Comparison of ENCODE assay signal across 10 cellular contexts in genomic region chr18:5106730-5107129, GRCh38.
A peak's percentile ranks its signal among the peaks of the same experiment; 100 is the strongest.
DNase-seq lines count a peak whose midpoint lies in the region; ATAC-seq and TF ChIP-seq lines count a peak whose summit lies in the region.
"Had no signal": no experiment of that assay in that cellular context is flagged by ENCODE, and none has a peak within 500 bp of the region (broad histone marks: within the 10 kb centered on the region; RNA-seq: fewer than 3 reads in every experiment).

No MANE protein-coding gene starts in this region.

- 32 to 39% methylated on average over 1 of the region's 1 CpG for WGBS in upper lobe of left lung, 2 donors

- no peaks in the 10 kb centered on the region for H3K4me1 Mint-ChIP-seq in activated T-cell treated with anti-CD3 and anti-CD28 coated beads, Interleukin-2, amount 50 U/mL, for 72 hours (ENCODE audit: low read depth)
- H3K4me1 Mint-ChIP-seq in type B pancreatic cell (ENCODE audit: unreplicated experiment), result no peaks in the 10 kb centered on the region

- H3K4me1 ChIP-seq in upper lobe of left lung, result no peaks in the 10 kb centered on the region

- ATAC-seq in activated T-cell treated with anti-CD3 and anti-CD28 coated beads, Interleukin-2, amount 50 U/mL, for 72 hours (replicated peaks in 1 of 2), result peak; percentile 64 to 67
- ATAC-seq in HG02840 (IDR thresholded peaks at IDR 0.05; ENCODE audit: low FRiP score, unreplicated experiment), result no peak
- no peak for ATAC-seq in upper lobe of left lung (ENCODE audit: low FRiP score in 2 of 2)
- ATAC-seq: mucosa of descending colon had no signal

- H3K9me3 Mint-ChIP-seq in activated T-cell treated with anti-CD3 and anti-CD28 coated beads, Interleukin-2, amount 50 U/mL, for 72 hours, result no peaks in the 10 kb centered on the region
- peaks cover 1% of the 10 kb centered on the region for H3K9me3 Mint-ChIP-seq in type B pancreatic cell

- no peaks in the 10 kb centered on the region for H3K36me3 Mint-ChIP-seq in activated T-cell treated with anti-CD3 and anti-CD28 coated beads, Interleukin-2, amount 50 U/mL, for 72 hours (ENCODE audit: insufficient read depth in 2 of 2)
- H3K36me3 Mint-ChIP-seq in type B pancreatic cell, result peaks cover 1% of the 10 kb centered on the region

- H3K27ac ChIP-seq in dorsolateral prefrontal cortex (no peak overlapping the region), upper lobe of left lung (no peak overlapping the region)

- TF ChIP-seq EP300 in upper lobe of left lung (IDR thresholded peaks at IDR 0.05), result no peak

- H3K4me3 Mint-ChIP-seq in activated T-cell treated with anti-CD3 and anti-CD28 coated beads, Interleukin-2, amount 50 U/mL, for 72 hours, result no peak overlapping the region
- H3K4me3 Mint-ChIP-seq in type B pancreatic cell, result no peak overlapping the region

- no peaks in the 10 kb centered on the region for H3K27me3 Mint-ChIP-seq in activated T-cell treated with anti-CD3 and anti-CD28 coated beads, Interleukin-2, amount 50 U/mL, for 72 hours (ENCODE audit: low read depth)
- peaks cover 9% of the 10 kb centered on the region for H3K27me3 Mint-ChIP-seq in type B pancreatic cell

- DNase-seq in activated T-cell treated with anti-CD3 and anti-CD28 coated beads, Interleukin-2, amount 50 U/mL, for 72 hours, result no peak
- DNase-seq in activated T-cell treated with anti-CD3 and anti-CD28 coated beads, Interleukin-2, amount 50 U/mL, for 1 hour, result no peak
- DNase-seq in NB4 (ENCODE audit: low read depth) (no peak), dorsolateral prefrontal cortex (no peak), type B pancreatic cell (ENCODE audit: extremely low spot score, unreplicated experiment) (no peak), dermis blood vessel endothelial cell (no peak), upper lobe of left lung (no peak)
- DNase-seq: hypothalamus, mucosa of descending colon had no signal

- TF ChIP-seq CTCF in NB4 (IDR thresholded peaks at IDR 0.05; ENCODE audit: low read depth, low read length) (peak; percentile 13), dorsolateral prefrontal cortex (IDR thresholded peaks at IDR 0.05 in 54 of 56, conservative IDR thresholded peaks at IDR 0.05 in 2 of 56; ENCODE audit: low read depth in 1 of 56, partially characterized antibody in 56 of 56) (peak in 32 of 56 donors; percentile 10 to 44 (median 28)), type B pancreatic cell (conservative IDR thresholded peaks at IDR 0.05) (peak; percentile 45), upper lobe of left lung (IDR thresholded peaks at IDR 0.05) (no peak)

- no peak overlapping the region for H3K27ac Mint-ChIP-seq in activated T-cell treated with anti-CD3 and anti-CD28 coated beads, Interleukin-2, amount 50 U/mL, for 72 hours
- no peak overlapping the region for H3K27ac Mint-ChIP-seq in type B pancreatic cell

- H3K27me3 ChIP-seq in dorsolateral prefrontal cortex, result peaks cover 0 to 1% (median 0%) of the 10 kb centered on the region in 45 donors
- no peaks in the 10 kb centered on the region for H3K27me3 ChIP-seq in upper lobe of left lung

- TF ChIP-seq POLR2A in NB4 (IDR thresholded peaks at IDR 0.05; ENCODE audit: extremely low read depth, insufficient read length) (no peak), upper lobe of left lung (IDR thresholded peaks at IDR 0.05) (no peak)

- H3K4me3 ChIP-seq in NB4 (ENCODE audit: low read depth, low read length) (no peak overlapping the region), dorsolateral prefrontal cortex (no peak overlapping the region), upper lobe of left lung (no peak overlapping the region)
- H3K4me3 ChIP-seq: mucosa of descending colon had no signal

- H3K36me3 ChIP-seq in upper lobe of left lung, result no peaks in the 10 kb centered on the region

- intact Hi-C loops in dorsolateral prefrontal cortex (cut with DNase I), result no loop called here

- H3K9me3 ChIP-seq in upper lobe of left lung, result no peaks in the 10 kb centered on the region
- H3K9me3 ChIP-seq: mucosa of descending colon had no signal

Comparison
In these comparisons a context has a peak if more than half of its experiments do, and no peak if none do; other contexts are left out.
1. ATAC-seq: peak in activated T-cell treated with anti-CD3 and anti-CD28 coated beads, Interleukin-2, amount 50 U/mL, for 72 hours (2 of 2); none in HG02840 (single experiment) and upper lobe of left lung (0 of 2).
2. CTCF ChIP-seq: peak in NB4 (single experiment), dorsolateral prefrontal cortex (32 of 56) and type B pancreatic cell (single experiment); none in upper lobe of left lung (0 of 6).